In genomic region chr11:64759722-64760719, GRCh38 we compare ENCODE assay signal across 8 cellular contexts. TPM values are rescaled to one million over a fixed set of nuclear protein-coding genes. Genes with fewer than 3 reads are reported as not detected.
DNase-seq lines count a peak whose midpoint lies in the region; ATAC-seq, FAIRE-seq and TF ChIP-seq lines count a peak whose summit lies in the region.

TSS of gene PYGM (minus strand) at chr11:64759974. CDS start at chr11:64759898, 76 bp downstream.

- POLR2A ChIA-PET in activated CD8-positive, alpha-beta T cell treated with anti-CD3 and anti-CD28 coated beads for 36 hours (lab: Charles Lee) = interaction anchor here (1.1 to 24.1 kb wide), 4 partner anchors 12 to 118 kb away, joined by 3 to 331 read pairs (median 156); partner anchors contain the start of genes RASGRP2 and SF1

- no peaks in the 10 kb centered on the region for H3K27me3 Mint-ChIP-seq in activated CD8-positive, alpha-beta T cell treated with anti-CD3 and anti-CD28 coated beads for 36 hours

- H3K9me3 Mint-ChIP-seq in activated CD8-positive, alpha-beta T cell treated with anti-CD3 and anti-CD28 coated beads for 36 hours = no peaks in the 10 kb centered on the region

- no peak for ATAC-seq in activated CD8-positive, alpha-beta T cell treated with anti-CD3 and anti-CD28 coated beads for 36 hours
- no peak for ATAC-seq in HG03097 (IDR thresholded peaks at IDR 0.05; ENCODE audit: low FRiP score, unreplicated experiment)
- ATAC-seq in HG02759 (IDR thresholded peaks at IDR 0.05; ENCODE audit: unreplicated experiment) = no peak

- H3K4me1 Mint-ChIP-seq in activated CD8-positive, alpha-beta T cell treated with anti-CD3 and anti-CD28 coated beads for 36 hours (ENCODE audit: low read depth) = peaks cover 48% of the 10 kb centered on the region

- peaks cover 27% of the 10 kb centered on the region for H3K36me3 Mint-ChIP-seq in activated CD8-positive, alpha-beta T cell treated with anti-CD3 and anti-CD28 coated beads for 36 hours (ENCODE audit: low read depth)

- no peak for TF ChIP-seq CTCF in activated CD8-positive, alpha-beta T cell treated with anti-CD3 and anti-CD28 coated beads for 36 hours (IDR thresholded peaks at IDR 0.05)

- peak within 1 kb of the TSS; percentile 87 for H3K27ac Mint-ChIP-seq in activated CD8-positive, alpha-beta T cell treated with anti-CD3 and anti-CD28 coated beads for 36 hours

- peak; percentile 48; the same call in 1 of the 2 replicates for TF ChIP-seq POLR2A in GM12892 (IDR thresholded peaks at IDR 0.05; ENCODE audit: low read depth, low read length)

- CTCF ChIA-PET in activated CD8-positive, alpha-beta T cell treated with anti-CD3 and anti-CD28 coated beads for 36 hours (lab: Charles Lee) = interaction anchor here (1.0 to 2.1 kb wide), 6 partner anchors 8 to 24 kb away, joined by 3 to 7 read pairs (median 5); partner anchors contain the start of gene RASGRP2

- no peak for DNase-seq in GM12892 (ENCODE audit: insufficient read length)
- DNase-seq in activated CD8-positive, alpha-beta T cell treated with anti-CD3 and anti-CD28 coated beads for 36 hours = no peak
- DNase-seq in cardiac septum (ENCODE audit: low spot score) = peak; percentile 87
- DNase-seq in posterior vena cava (ENCODE audit: low spot score) = peak; percentile 94
- no peak for DNase-seq in HPDE6-E6E7 (ENCODE audit: extremely low spot score)
- DNase-seq in NCI-H2107 treated with DMSO at 0.1 percent for 48 hours (lab: John Stamatoyannopoulos, UW; ENCODE audit: unreplicated experiment) = no peak

- H3K4me3 Mint-ChIP-seq in activated CD8-positive, alpha-beta T cell treated with anti-CD3 and anti-CD28 coated beads for 36 hours = no peak within 1 kb of the TSS

- FAIRE-seq in GM12892 (lab: Jason Lieb, UNC) = no peak

- intact Hi-C loops in activated CD8-positive, alpha-beta T cell treated with anti-CD3 and anti-CD28 coated beads for 36 hours (cut with micrococcal nuclease) = no loop called here
- intact Hi-C loops in cardiac septum (cut with DNase I) (no loop called here), posterior vena cava (cut with DNase I) (loop anchor here in 1 of 2 donors (5.0 kb wide), 1 partner anchor 1987 kb away; no protein-coding TSS in a partner anchor)

RNA-seq across cellular contexts. Expression of gene PYGM, which starts in this region (rescaled TPM):
- 0.70 TPM for polyA plus RNA-seq in GM12892 (2012; ENCODE audit: missing spikeins)
- total RNA-seq in activated CD8-positive, alpha-beta T cell treated with anti-CD3 and anti-CD28 coated beads for 36 hours = 1 to 10 TPM; 1.2 to 3.3 TPM
- total RNA-seq in cardiac septum (42.5 TPM), posterior vena cava (10 to 100 TPM; 19.3 to 43.2 TPM)

Comparison
In these comparisons a context has a peak if more than half of its experiments do, and no peak if none do; other contexts are left out.
1. RNA of gene PYGM (total RNA-seq): 19.3 to 43.2 TPM in posterior vena cava and 42.5 TPM in cardiac septum (single experiment); 1.2 to 3.3 TPM in activated CD8-positive, alpha-beta T cell treated with anti-CD3 and anti-CD28 coated beads for 36 hours; every median in the first group is over 4 times any median in the second.
2. DNase-seq: peak in cardiac septum (single experiment) and posterior vena cava (single experiment); none in GM12892 (single experiment), activated CD8-positive, alpha-beta T cell treated with anti-CD3 and anti-CD28 coated beads for 36 hours (single experiment), HPDE6-E6E7 (single experiment) and NCI-H2107 treated with DMSO at 0.1 percent for 48 hours (single experiment).